Comparison of ENCODE assay signal across 11 cellular contexts in the genomic region with DNA sequence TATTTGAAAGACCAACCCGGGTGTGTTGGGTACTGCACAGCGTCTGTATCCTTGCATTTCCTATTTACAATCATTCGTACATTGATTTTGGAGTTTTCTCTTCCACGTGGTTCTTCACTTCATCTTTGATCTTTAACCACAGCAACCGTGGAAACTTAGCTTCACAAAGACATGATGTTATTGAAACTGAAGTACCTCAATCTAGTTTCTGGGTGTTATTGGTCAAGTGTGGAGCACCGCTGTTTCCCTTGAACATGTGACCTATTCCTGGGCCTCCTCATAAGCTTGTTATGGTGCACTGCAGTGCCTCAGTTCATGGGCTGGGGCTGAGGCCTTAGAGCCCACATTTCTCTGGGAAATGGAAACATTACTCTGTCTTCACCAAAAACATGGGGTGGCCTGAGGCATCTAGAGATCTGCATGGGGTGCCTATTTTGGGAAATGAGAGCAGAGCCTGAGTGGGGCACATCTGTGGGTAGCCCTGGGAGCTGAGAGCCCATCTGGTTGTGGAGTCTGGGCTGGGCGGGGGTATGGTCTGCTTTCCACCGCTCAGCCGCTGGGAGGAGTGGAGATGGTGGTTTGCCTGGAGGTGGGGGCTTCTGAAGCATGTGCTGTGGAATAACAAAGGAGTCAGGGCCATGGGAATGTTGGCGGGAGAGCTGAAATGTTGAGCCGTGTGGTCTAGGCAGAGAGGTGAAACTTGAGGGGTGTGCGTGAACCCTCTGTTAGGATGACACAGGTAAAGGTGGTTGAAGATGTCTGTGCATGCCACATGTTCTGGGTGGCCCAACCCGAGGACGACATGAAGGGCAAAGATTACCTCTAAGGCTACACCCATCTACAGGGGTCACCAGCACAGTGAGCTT. TPM values are rescaled to one million over a fixed set of nuclear protein-coding genes. Genes with fewer than 3 reads are reported as not detected.
DNase-seq lines count a peak whose midpoint lies in the region; ATAC-seq and TF ChIP-seq lines count a peak whose summit lies in the region.
"Had no signal": no experiment of that assay in that cellular context is flagged by ENCODE, and none has a peak within 500 bp of the region (broad histone marks: within the 10 kb centered on the region; RNA-seq: fewer than 3 reads in every experiment).

No MANE protein-coding gene starts in this region.

- peaks cover 18 to 23% (median 19%) of the 10 kb centered on the region in 3 donors for H3K4me1 Mint-ChIP-seq in T-cell

- DNase-seq in T-cell (peak in 1 of 34 experiments; percentile 6), HEK293T (ENCODE audit: extremely low spot score) (no peak), SIG-M5 treated with dmso at 0.1 percent for 504 hours (lab: John Stamatoyannopoulos, UW; ENCODE audit: unreplicated experiment) (no peak)
- DNase-seq in stimulated activated CD4-positive, alpha-beta T cell treated with anti-CD3 and anti-CD28 coated beads, Interleukin-1b, Interleukin-23, amount 100 ng/mL, for 48 hours: peak; percentile 47
- DNase-seq: adrenal gland, kidney, NCI-H446 treated with DMSO at 0.1 percent for 48 hours had no signal

- no peaks in the 10 kb centered on the region for H3K27me3 Mint-ChIP-seq in T-cell

- ATAC-seq in GM18867 (IDR thresholded peaks at IDR 0.05; ENCODE audit: unreplicated experiment) (peak; percentile 95), GM21526 (IDR thresholded peaks at IDR 0.05; ENCODE audit: low FRiP score, unreplicated experiment) (peak; percentile 95), T-cell (replicated peaks in 1 of 4) (peak in 3 of 4 experiments; percentile 43 to 81 (median 60)), HG02571 (IDR thresholded peaks at IDR 0.05; ENCODE audit: unreplicated experiment) (no peak)
- ATAC-seq: esophagus mucosa had no signal

- peak overlapping the region; percentile 65 for H3K27ac Mint-ChIP-seq in T-cell

- H3K36me3 Mint-ChIP-seq in T-cell: peaks cover 42% of the 10 kb centered on the region

- CTCF ChIA-PET in T-cell (lab: Charles Lee): interaction anchor here in 1 of 2 donors (1.4 kb wide), 1 partner anchor 57 kb away, joined by 4 read pairs; no protein-coding TSS in a partner anchor
- CTCF ChIA-PET in HEK293T (lab: Yijun Ruan, JAX): interaction anchor here (0.5 kb wide), 1 partner anchor 31 kb away, joined by 3 read pairs; no protein-coding TSS in a partner anchor

- H3K9me3 Mint-ChIP-seq in T-cell: no peaks in the 10 kb centered on the region

- peak overlapping the region in 1 of 3 donors; percentile 65 for H3K4me3 Mint-ChIP-seq in T-cell

- POLR2A ChIA-PET in T-cell (lab: Charles Lee): interaction anchor here in 1 of 2 donors (1.0 kb wide), 1 partner anchor 34 kb away, joined by 8 read pairs; no protein-coding TSS in a partner anchor
- POLR2A ChIA-PET in HEK293T (lab: Yijun Ruan, JAX): no interaction called here

TF ChIP-seq in HEK293T, 16 proteins besides CTCF, POLR2A, EP300 and RAD21:
- no peak for TF ChIP-seq NFRKB (IDR thresholded peaks at IDR 0.05)
- TF ChIP-seq LEF1 (IDR thresholded peaks at IDR 0.05; ENCODE audit: borderline replicate concordance): no peak
- TF ChIP-seq ARNT (IDR thresholded peaks at IDR 0.05): no peak
- no peak for TF ChIP-seq SP1 (IDR thresholded peaks at IDR 0.05)
- TF ChIP-seq BHLHE40 (IDR thresholded peaks at IDR 0.05; ENCODE audit: borderline replicate concordance): no peak
- TF ChIP-seq HDGF (IDR thresholded peaks at IDR 0.05; ENCODE audit: borderline replicate concordance): no peak
- TF ChIP-seq CTBP1 (IDR thresholded peaks at IDR 0.05; ENCODE audit: borderline replicate concordance): no peak
TF ChIP-seq in HEK293T: peak in this region for 0.

RNA-seq across cellular contexts. Expression of a gene that starts 37.4 kb away (rescaled TPM):
- total RNA-seq in T-cell: 10 to 100 TPM; 24.6 to 33.3 (median 28.4) TPM
